In genomic region chr20:40962733-40963504, GRCh38 we compare ENCODE assay signal across 8 cellular contexts.
A peak's percentile ranks its signal among the peaks of the same experiment; 100 is the strongest.
DNase-seq lines count a peak whose midpoint lies in the region; ATAC-seq and TF ChIP-seq lines count a peak whose summit lies in the region.

No MANE protein-coding gene starts in this region.

- no peaks in the 10 kb centered on the region for H3K27me3 ChIP-seq in neural cell (ENCODE audit: insufficient read depth, low read depth, low read length)

- H3K27ac ChIP-seq in neural cell (ENCODE audit: low read length): no peak overlapping the region

- POLR2A ChIA-PET in AG04449 (lab: Yijun Ruan, JAX): no interaction called here

- no peak overlapping the region for H3K27ac Mint-ChIP-seq in stimulated activated naive CD8-positive, alpha-beta T cell treated with anti-CD3 and anti-CD28 coated beads, Interleukin-15, amount 100 ng/mL, for 72 hours

- H2AFZ ChIP-seq in neural cell (ENCODE audit: low read depth, low read length): no peak overlapping the region

- no peaks in the 10 kb centered on the region for H3F3A ChIP-seq in neural cell (ENCODE audit: insufficient read depth, low read length, poor library complexity, severe bottlenecking)

- H3K4me2 ChIP-seq in neural cell (ENCODE audit: low read length): no peak overlapping the region

- TF ChIP-seq RAD21 in neural cell (conservative IDR thresholded peaks at IDR 0.05): peak; percentile 95

- CTCF ChIA-PET in AG04449 (lab: Yijun Ruan, JAX): interaction anchor here (0.6 to 6.0 kb wide), 52 partner anchors 10 to 1912 kb away, joined by 3 to 48 read pairs (median 5); partner anchors contain the start of genes LPIN3 and MAFB

- no peak overlapping the region for H3K4me3 Mint-ChIP-seq in stimulated activated naive CD8-positive, alpha-beta T cell treated with anti-CD3 and anti-CD28 coated beads, Interleukin-15, amount 100 ng/mL, for 72 hours

- DNase-seq in AG04449 (ENCODE audit: low read depth, low spot score) (no peak), HuH-7.5 (ENCODE audit: low spot score) (peak; percentile 77), OCI-M2 (lab: John Stamatoyannopoulos, UW; ENCODE audit: unreplicated experiment) (peak; percentile 38), fibroblast of mammary gland (ENCODE audit: low read depth) (peak; percentile 56)
- peak; percentile 73 for DNase-seq in activated T-cell treated with anti-CD3 and anti-CD28 coated beads, Interleukin-2, amount 50 U/mL, for 1 hour
- DNase-seq in stimulated activated naive CD8-positive, alpha-beta T cell treated with anti-CD3 and anti-CD28 coated beads, Interleukin-15, amount 100 ng/mL, for 72 hours: peak; percentile 70 to 76

- ATAC-seq in GM18907 (IDR thresholded peaks at IDR 0.05; ENCODE audit: unreplicated experiment): peak; percentile 72
- ATAC-seq in stimulated activated naive CD8-positive, alpha-beta T cell treated with anti-CD3 and anti-CD28 coated beads, Interleukin-15, amount 100 ng/mL, for 72 hours: peak; percentile 91

- H3K9ac ChIP-seq in neural cell (ENCODE audit: low read length): no peak overlapping the region

- no peaks in the 10 kb centered on the region for H3K9me3 ChIP-seq in neural cell (ENCODE audit: low read length)

- no peaks in the 10 kb centered on the region for H3K9me2 ChIP-seq in neural cell (ENCODE audit: insufficient read depth, low read length)

- H3K79me2 ChIP-seq in neural cell (replicated peaks; ENCODE audit: insufficient read depth, low read length): no peaks in the 10 kb centered on the region

- no peaks in the 10 kb centered on the region for H3K27me3 Mint-ChIP-seq in stimulated activated naive CD8-positive, alpha-beta T cell treated with anti-CD3 and anti-CD28 coated beads, Interleukin-15, amount 100 ng/mL, for 72 hours

- H4K20me1 ChIP-seq in neural cell (ENCODE audit: insufficient read depth): no peaks in the 10 kb centered on the region

- no peaks in the 10 kb centered on the region for H3K9me3 Mint-ChIP-seq in stimulated activated naive CD8-positive, alpha-beta T cell treated with anti-CD3 and anti-CD28 coated beads, Interleukin-15, amount 100 ng/mL, for 72 hours

- TF ChIP-seq EP300 in neural cell (conservative IDR thresholded peaks at IDR 0.05; ENCODE audit: poor library complexity, severe bottlenecking): no peak

- H3K36me3 ChIP-seq in neural cell (ENCODE audit: insufficient read depth, low read length): no peaks in the 10 kb centered on the region

- TF ChIP-seq CTCF in AG04449 (IDR thresholded peaks at IDR 0.05; ENCODE audit: insufficient read depth, low read length, missing control alignments) (peak; percentile 63), fibroblast of mammary gland (conservative IDR thresholded peaks at IDR 0.05; ENCODE audit: control insufficient read depth, insufficient read depth, low read depth, low read length) (peak; percentile 79), neural cell (IDR thresholded peaks at IDR 0.05; ENCODE audit: poor library complexity, severe bottlenecking) (peak; percentile 94)

- H3K4me3 ChIP-seq in AG04449 (ENCODE audit: low read depth, low read length): no peak overlapping the region
- no peak overlapping the region for H3K4me3 ChIP-seq in fibroblast of mammary gland (ENCODE audit: control insufficient read depth, low read depth, low read length)
- H3K4me3 ChIP-seq in neural cell (ENCODE audit: low read length): no peak overlapping the region

- peaks cover 16% of the 10 kb centered on the region for H3K4me1 Mint-ChIP-seq in stimulated activated naive CD8-positive, alpha-beta T cell treated with anti-CD3 and anti-CD28 coated beads, Interleukin-15, amount 100 ng/mL, for 72 hours

TF ChIP-seq in neural cell, 6 proteins besides CTCF, POLR2A, EP300 and RAD21:
- TF ChIP-seq MXI1 (conservative IDR thresholded peaks at IDR 0.05; ENCODE audit: poor library complexity, severe bottlenecking) (no peak), POLR2AphosphoS5 (IDR thresholded peaks at IDR 0.05) (no peak), SMC3 (conservative IDR thresholded peaks at IDR 0.05; ENCODE audit: poor library complexity) (peak; percentile 97)
